ENCODE assay signal across 1 cellular context in the genomic region with DNA sequence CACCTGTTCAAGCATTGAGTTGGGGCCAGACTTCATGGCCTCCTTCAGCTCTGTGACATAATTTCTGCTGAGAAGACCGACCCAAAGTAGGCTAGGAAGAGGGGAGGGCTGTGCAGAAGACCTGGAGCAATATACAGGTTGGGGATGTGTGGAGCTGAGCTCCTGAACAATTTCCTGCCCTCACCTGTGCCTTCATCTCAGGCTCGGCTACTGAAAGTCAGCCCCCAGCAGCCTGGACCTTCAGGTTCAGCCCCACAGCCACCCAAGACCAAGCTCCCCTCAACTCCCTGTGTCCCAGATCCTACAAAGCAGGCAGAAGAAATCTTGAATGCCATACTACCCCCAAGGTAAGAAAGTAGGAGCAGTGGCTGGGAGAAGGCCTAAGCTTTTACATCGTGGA.
TF ChIP-seq lines count a peak whose summit lies in the region.

No MANE protein-coding gene starts in this region.

TF ChIP-seq in SK-N-SH, 30 proteins besides CTCF, POLR2A, EP300 and RAD21 (continued from another document):
- TF ChIP-seq REST (IDR thresholded peaks at IDR 0.05; ENCODE audit: low read depth, low read length) (no peak), MAX (IDR thresholded peaks at IDR 0.05; ENCODE audit: low read depth) (no peak)
